1 cellular context compared by ENCODE assay signal in the genomic region with DNA sequence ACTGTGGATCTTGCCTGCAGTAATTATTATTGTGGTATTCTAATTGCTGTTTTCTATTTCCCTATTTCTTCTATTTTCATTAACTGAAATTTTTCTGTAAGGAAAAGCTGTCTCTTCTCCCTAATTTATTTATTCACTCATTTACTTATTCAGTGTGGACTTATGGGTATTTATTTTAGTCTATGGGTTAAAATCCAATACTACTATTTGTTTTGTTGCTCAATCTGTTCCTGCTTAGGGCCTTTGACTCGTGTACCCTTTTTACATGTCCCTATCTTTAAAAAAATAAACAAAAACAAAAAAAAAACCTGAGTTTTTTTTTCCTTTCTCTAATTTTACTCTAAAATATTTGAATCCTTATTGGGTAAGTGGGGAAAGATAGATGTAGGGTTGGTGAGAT.
A peak's percentile ranks its signal among the peaks of the same experiment; 100 is the strongest.
TF ChIP-seq lines count a peak whose summit lies in the region.

No MANE protein-coding gene starts in this region.

TF ChIP-seq in liver, 16 proteins besides CTCF, POLR2A, EP300 and RAD21 (continued from another document):
- TF ChIP-seq, protein P1, sequence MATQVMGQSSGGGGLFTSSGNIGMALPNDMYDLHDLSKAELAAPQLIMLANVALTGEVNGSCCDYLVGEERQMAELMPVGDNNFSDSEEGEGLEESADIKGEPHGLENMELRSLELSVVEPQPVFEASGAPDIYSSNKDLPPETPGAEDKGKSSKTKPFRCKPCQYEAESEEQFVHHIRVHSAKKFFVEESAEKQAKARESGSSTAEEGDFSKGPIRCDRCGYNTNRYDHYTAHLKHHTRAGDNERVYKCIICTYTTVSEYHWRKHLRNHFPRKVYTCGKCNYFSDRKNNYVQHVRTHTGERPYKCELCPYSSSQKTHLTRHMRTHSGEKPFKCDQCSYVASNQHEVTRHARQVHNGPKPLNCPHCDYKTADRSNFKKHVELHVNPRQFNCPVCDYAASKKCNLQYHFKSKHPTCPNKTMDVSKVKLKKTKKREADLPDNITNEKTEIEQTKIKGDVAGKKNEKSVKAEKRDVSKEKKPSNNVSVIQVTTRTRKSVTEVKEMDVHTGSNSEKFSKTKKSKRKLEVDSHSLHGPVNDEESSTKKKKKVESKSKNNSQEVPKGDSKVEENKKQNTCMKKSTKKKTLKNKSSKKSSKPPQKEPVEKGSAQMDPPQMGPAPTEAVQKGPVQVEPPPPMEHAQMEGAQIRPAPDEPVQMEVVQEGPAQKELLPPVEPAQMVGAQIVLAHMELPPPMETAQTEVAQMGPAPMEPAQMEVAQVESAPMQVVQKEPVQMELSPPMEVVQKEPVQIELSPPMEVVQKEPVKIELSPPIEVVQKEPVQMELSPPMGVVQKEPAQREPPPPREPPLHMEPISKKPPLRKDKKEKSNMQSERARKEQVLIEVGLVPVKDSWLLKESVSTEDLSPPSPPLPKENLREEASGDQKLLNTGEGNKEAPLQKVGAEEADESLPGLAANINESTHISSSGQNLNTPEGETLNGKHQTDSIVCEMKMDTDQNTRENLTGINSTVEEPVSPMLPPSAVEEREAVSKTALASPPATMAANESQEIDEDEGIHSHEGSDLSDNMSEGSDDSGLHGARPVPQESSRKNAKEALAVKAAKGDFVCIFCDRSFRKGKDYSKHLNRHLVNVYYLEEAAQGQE (IDR thresholded peaks at IDR 0.05): no peak
- TF ChIP-seq TAF1 (conservative IDR thresholded peaks at IDR 0.05) (no peak), SP1 (IDR thresholded peaks at IDR 0.05) (peak; percentile 20), HNF4G (IDR thresholded peaks at IDR 0.05) (peak; percentile 43), FOXA1 (IDR thresholded peaks at IDR 0.05) (peak; percentile 62), JUND (IDR thresholded peaks at IDR 0.05) (peak in 1 of 2 donors; percentile 44), RXRA (IDR thresholded peaks at IDR 0.05) (peak; percentile 54 to 75), HNF4A (conservative IDR thresholded peaks at IDR 0.05) (peak; percentile 85 to 88)
- TF ChIP-seq, protein P2, sequence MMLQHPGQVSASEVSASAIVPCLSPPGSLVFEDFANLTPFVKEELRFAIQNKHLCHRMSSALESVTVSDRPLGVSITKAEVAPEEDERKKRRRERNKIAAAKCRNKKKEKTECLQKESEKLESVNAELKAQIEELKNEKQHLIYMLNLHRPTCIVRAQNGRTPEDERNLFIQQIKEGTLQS (IDR thresholded peaks at IDR 0.05): no peak
- TF ChIP-seq, protein P3, sequence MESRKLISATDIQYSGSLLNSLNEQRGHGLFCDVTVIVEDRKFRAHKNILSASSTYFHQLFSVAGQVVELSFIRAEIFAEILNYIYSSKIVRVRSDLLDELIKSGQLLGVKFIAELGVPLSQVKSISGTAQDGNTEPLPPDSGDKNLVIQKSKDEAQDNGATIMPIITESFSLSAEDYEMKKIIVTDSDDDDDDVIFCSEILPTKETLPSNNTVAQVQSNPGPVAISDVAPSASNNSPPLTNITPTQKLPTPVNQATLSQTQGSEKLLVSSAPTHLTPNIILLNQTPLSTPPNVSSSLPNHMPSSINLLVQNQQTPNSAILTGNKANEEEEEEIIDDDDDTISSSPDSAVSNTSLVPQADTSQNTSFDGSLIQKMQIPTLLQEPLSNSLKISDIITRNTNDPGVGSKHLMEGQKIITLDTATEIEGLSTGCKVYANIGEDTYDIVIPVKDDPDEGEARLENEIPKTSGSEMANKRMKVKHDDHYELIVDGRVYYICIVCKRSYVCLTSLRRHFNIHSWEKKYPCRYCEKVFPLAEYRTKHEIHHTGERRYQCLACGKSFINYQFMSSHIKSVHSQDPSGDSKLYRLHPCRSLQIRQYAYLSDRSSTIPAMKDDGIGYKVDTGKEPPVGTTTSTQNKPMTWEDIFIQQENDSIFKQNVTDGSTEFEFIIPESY (IDR thresholded peaks at IDR 0.05): peak; percentile 36
